Comparison of ENCODE assay signal across 8 cellular contexts in genomic region chr11:12224537-12224893, GRCh38.
A peak's percentile ranks its signal among the peaks of the same experiment; 100 is the strongest.
DNase-seq lines count a peak whose midpoint lies in the region; ATAC-seq and TF ChIP-seq lines count a peak whose summit lies in the region.

No MANE protein-coding gene starts in this region.

- TF ChIP-seq CTCF in GM12864 (IDR thresholded peaks at IDR 0.05; ENCODE audit: low read depth, low read length, missing control alignments) (no peak), esophagus squamous epithelium (IDR thresholded peaks at IDR 0.05) (no peak)

- H3K27me3 ChIP-seq in esophagus squamous epithelium: no peaks in the 10 kb centered on the region

- H3K36me3 ChIP-seq in esophagus squamous epithelium: peaks cover 0 to 50% (median 4%) of the 10 kb centered on the region in 3 donors

- DNase-seq in GM12864 (ENCODE audit: low read depth) (peak; percentile 19), NK-92 (lab: John Stamatoyannopoulos, UW; ENCODE audit: unreplicated experiment) (peak; percentile 47), esophagus squamous epithelium (lab: John Stamatoyannopoulos, UW) (peak; percentile 48), NCI-H69 (lab: John Stamatoyannopoulos, UW) (no peak), HK-2 (ENCODE audit: unreplicated experiment) (no peak)
- peak; percentile 80 for DNase-seq in activated T-cell treated with anti-CD3 and anti-CD28 coated beads, Interleukin-2, amount 50 U/mL, for 1 hour

- ATAC-seq in HG02642 (IDR thresholded peaks at IDR 0.05; ENCODE audit: poor library complexity, unreplicated experiment): peak; percentile 97

- TF ChIP-seq POLR2A in esophagus squamous epithelium (IDR thresholded peaks at IDR 0.05): peak in 1 of 4 donors; percentile 38

- intact Hi-C loops in esophagus squamous epithelium (cut with DNase I): no loop called here

- peaks cover 12 to 55% (median 43%) of the 10 kb centered on the region in 3 donors for H3K4me1 ChIP-seq in esophagus squamous epithelium

- peak overlapping the region; percentile 51 to 81 (median 64) for H3K27ac ChIP-seq in esophagus squamous epithelium
- peak overlapping the region; percentile 13 to 98 (median 80) for H3K27ac ChIP-seq in skin epidermis

- H3K4me3 ChIP-seq in GM12864 (ENCODE audit: low read depth, low read length) (no peak overlapping the region; the same call in 1 of the 2 replicates), esophagus squamous epithelium (peak overlapping the region in 1 of 4 donors; percentile 29), skin epidermis (peak overlapping the region in 2 of 7 experiments; percentile 4 to 11)

- no peaks in the 10 kb centered on the region for H3K9me3 ChIP-seq in esophagus squamous epithelium

- 58 to 69% methylated on average over 9 to 11 of the region's 12 CpGs for WGBS in esophagus squamous epithelium, 2 donors

Comparison
In these comparisons a context has a peak if more than half of its experiments do, and no peak if none do; other contexts are left out.
1. DNase-seq: peak in GM12864 (single experiment), NK-92 (single experiment), activated T-cell treated with anti-CD3 and anti-CD28 coated beads, Interleukin-2, amount 50 U/mL, for 1 hour (single experiment) and esophagus squamous epithelium (single experiment); none in NCI-H69 (single experiment) and HK-2 (single experiment).